Comparison of ENCODE assay signal across 27 cellular contexts in genomic region chr20:23881371-23881770, GRCh38. TPM values are rescaled to one million over a fixed set of nuclear protein-coding genes. Genes with fewer than 3 reads are reported as not detected.
"Had no signal": no experiment of that assay in that cellular context is flagged by ENCODE, and none has a peak within 500 bp of the region (broad histone marks: within the 10 kb centered on the region; RNA-seq: fewer than 3 reads in every experiment).

No MANE protein-coding gene starts in this region.

- H3K27me3 ChIP-seq: esophagus squamous epithelium, neutrophil, right lobe of liver, tibial artery, upper lobe of left lung, vagina had no signal

- H3K36me3 ChIP-seq: esophagus squamous epithelium, heart left ventricle, left ventricle myocardium inferior, neutrophil, right lobe of liver, spleen, tibial artery, upper lobe of left lung, vagina had no signal

- H3K4me3 ChIP-seq: esophagus squamous epithelium, heart left ventricle, left ventricle myocardium inferior, lung, psoas muscle, right lobe of liver, spleen, tibial artery, upper lobe of left lung, vagina had no signal

- H3K4me1 ChIP-seq: heart left ventricle, left ventricle myocardium inferior, psoas muscle, spleen, tibial artery, vagina had no signal

- ATAC-seq: heart left ventricle; left cardiac atrium; naive thymus-derived CD4-positive, alpha-beta T cell; psoas muscle; right lobe of liver; stimulated activated memory B cell treated with anti-CD40 and anti-IgM and Interleukin-4, amounts not matched to agents 10 μg/mL and 1 μg/mL and 100 μg/mL, for 72 hours had no signal

- H3K27ac ChIP-seq: epithelial cell of prostate, esophagus squamous epithelium, heart left ventricle, left ventricle myocardium inferior, neutrophil, psoas muscle, right lobe of liver, spleen, tibial artery, vagina had no signal

- DNase-seq: effector memory CD4-positive, alpha-beta T cell; esophagus squamous epithelium; foreskin fibroblast; heart left ventricle; hippocampal formation; left cardiac atrium; left ventricle myocardium inferior; naive thymus-derived CD4-positive, alpha-beta T cell; nephron progenitor cell; psoas muscle; retina; right lobe of liver; spleen; stimulated activated CD4-positive, alpha-beta T cell treated with anti-CD3 and anti-CD28 coated beads, Interleukin-15, amount 100 ng/mL, for 24 hours; stimulated activated CD4-positive, alpha-beta T cell treated with anti-CD3 and anti-CD28 coated beads, Interleukin-1b, Interleukin-23, amount 100 ng/mL, for 48 hours; stimulated activated CD4-positive, alpha-beta T cell treated with anti-CD3 and anti-CD28 coated beads, Interleukin-4, amount 100 ng/mL, for 24 hours; tibial artery; upper lobe of left lung had no signal

RNA-seq across cellular contexts. Expression of gene CST5, which starts 1.8 kb away (rescaled TPM):
- total RNA-seq: esophagus squamous epithelium; heart left ventricle; left cardiac atrium; left ventricle myocardium inferior; mesenteric fat pad; mononuclear cell; naive thymus-derived CD4-positive, alpha-beta T cell; osteoblast; psoas muscle; right lobe of liver; spleen; temporal lobe; vagina had no signal
- polyA plus RNA-seq: heart left ventricle; naive thymus-derived CD4-positive, alpha-beta T cell; psoas muscle; spleen had no signal

RNA-seq across cellular contexts. Expression of gene CST2, which starts 54.8 kb away (rescaled TPM):
- total RNA-seq: esophagus squamous epithelium; left cardiac atrium; left ventricle myocardium inferior; mesenteric fat pad; mononuclear cell; naive thymus-derived CD4-positive, alpha-beta T cell; osteoblast; psoas muscle; spleen; temporal lobe; vagina had no signal
- polyA plus RNA-seq: heart left ventricle; naive thymus-derived CD4-positive, alpha-beta T cell; psoas muscle had no signal
